Comparison of ENCODE assay signal across 10 cellular contexts in the genomic region with DNA sequence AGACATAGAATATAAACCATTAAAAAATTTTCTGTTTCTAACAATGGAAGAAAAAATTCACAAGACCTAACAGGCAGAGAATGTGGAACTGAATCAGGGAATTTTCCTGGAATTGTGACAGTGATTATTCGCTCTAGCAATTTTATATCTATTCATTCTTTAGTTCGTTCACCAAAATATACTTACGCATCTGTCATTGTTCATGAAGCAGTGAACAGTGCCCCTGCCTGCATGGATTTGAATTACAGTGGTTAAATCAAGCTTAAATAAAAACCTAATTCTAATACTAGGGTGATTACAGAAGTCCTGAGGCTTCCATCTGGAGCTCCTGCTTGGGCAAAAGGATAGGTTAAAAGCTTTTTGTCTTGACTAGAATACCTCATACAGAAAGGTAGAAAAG. TPM values are rescaled to one million over a fixed set of nuclear protein-coding genes. Genes with fewer than 3 reads are reported as not detected.
A peak's percentile ranks its signal among the peaks of the same experiment; 100 is the strongest.
DNase-seq lines count a peak whose midpoint lies in the region; ATAC-seq and TF ChIP-seq lines count a peak whose summit lies in the region.
"Had no signal": no experiment of that assay in that cellular context is flagged by ENCODE, and none has a peak within 500 bp of the region (broad histone marks: within the 10 kb centered on the region; RNA-seq: fewer than 3 reads in every experiment).

No MANE protein-coding gene starts in this region.

- no peak overlapping the region for H3K4me3 ChIP-seq in neural cell (ENCODE audit: low read length)

- H3K4me2 ChIP-seq in neural cell (ENCODE audit: low read length), result no peak overlapping the region

- no peaks in the 10 kb centered on the region for H3K36me3 ChIP-seq in neural cell (ENCODE audit: insufficient read depth, low read length)

- H3K9me3 Mint-ChIP-seq in chondrocyte (ENCODE audit: low read depth), result no peaks in the 10 kb centered on the region
- H3K9me3 Mint-ChIP-seq: naive B cell had no signal

- TF ChIP-seq EP300 in neural cell (conservative IDR thresholded peaks at IDR 0.05; ENCODE audit: poor library complexity, severe bottlenecking), result no peak

- peaks cover 3% of the 10 kb centered on the region for H3K36me3 Mint-ChIP-seq in chondrocyte (ENCODE audit: low read depth)
- H3K36me3 Mint-ChIP-seq: naive B cell had no signal

- no peak for TF ChIP-seq RAD21 in neural cell (conservative IDR thresholded peaks at IDR 0.05)

- peak; percentile 72 for TF ChIP-seq CTCF in chondrocyte (IDR thresholded peaks at IDR 0.05)
- TF ChIP-seq CTCF in neural cell (IDR thresholded peaks at IDR 0.05; ENCODE audit: poor library complexity, severe bottlenecking), result peak; percentile 47

- no peaks in the 10 kb centered on the region for H3K79me2 ChIP-seq in neural cell (replicated peaks; ENCODE audit: insufficient read depth, low read length)

- no peak overlapping the region for H3K27ac ChIP-seq in neural cell (ENCODE audit: low read length)

- H4K20me1 ChIP-seq in neural cell (ENCODE audit: insufficient read depth), result no peaks in the 10 kb centered on the region

- no peaks in the 10 kb centered on the region for H3K9me3 ChIP-seq in neural cell (ENCODE audit: low read length)

- H3K4me1 Mint-ChIP-seq in chondrocyte (ENCODE audit: low read depth), result peaks cover 29% of the 10 kb centered on the region
- H3K4me1 Mint-ChIP-seq: naive B cell had no signal

- no peak overlapping the region for H3K4me3 Mint-ChIP-seq in chondrocyte (ENCODE audit: unreplicated experiment)
- H3K4me3 Mint-ChIP-seq: naive B cell had no signal

- no peaks in the 10 kb centered on the region for H3K27me3 ChIP-seq in neural cell (ENCODE audit: insufficient read depth, low read depth, low read length)

- no peak overlapping the region for H3K9ac ChIP-seq in neural cell (ENCODE audit: low read length)

- H3F3A ChIP-seq in neural cell (ENCODE audit: insufficient read depth, low read length, poor library complexity, severe bottlenecking), result no peaks in the 10 kb centered on the region

- no peaks in the 10 kb centered on the region for H3K27me3 Mint-ChIP-seq in chondrocyte (ENCODE audit: low read depth)

- DNase-seq in DMS53 treated with DMSO at 0.1 percent for 48 hours (lab: John Stamatoyannopoulos, UW; ENCODE audit: unreplicated experiment), result peak; percentile 2
- DNase-seq in NCI-H446 treated with DMSO at 0.1 percent for 48 hours (lab: John Stamatoyannopoulos, UW), result peak; percentile 28
- DNase-seq in chondrocyte (ENCODE audit: low spot score), result no peak
- no peak for DNase-seq in cortex of kidney (lab: John Stamatoyannopoulos, UW)
- DNase-seq: naive B cell; stimulated activated naive CD4-positive, alpha-beta T cell had no signal

- ATAC-seq in HG03378 (IDR thresholded peaks at IDR 0.05; ENCODE audit: unreplicated experiment) (no peak), GM18870 (IDR thresholded peaks at IDR 0.05; ENCODE audit: unreplicated experiment) (no peak), HG03354 (IDR thresholded peaks at IDR 0.05; ENCODE audit: poor library complexity, severe bottlenecking, unreplicated experiment) (no peak)

- H3K27ac Mint-ChIP-seq in chondrocyte (ENCODE audit: unreplicated experiment), result no peak overlapping the region
- H3K27ac Mint-ChIP-seq: naive B cell had no signal

- H2AFZ ChIP-seq in neural cell (ENCODE audit: low read depth, low read length), result no peak overlapping the region

- H3K9me2 ChIP-seq in neural cell (ENCODE audit: insufficient read depth, low read length), result no peaks in the 10 kb centered on the region

TF ChIP-seq in neural cell, 6 proteins besides CTCF, POLR2A, EP300 and RAD21:
- TF ChIP-seq, protein P1, sequence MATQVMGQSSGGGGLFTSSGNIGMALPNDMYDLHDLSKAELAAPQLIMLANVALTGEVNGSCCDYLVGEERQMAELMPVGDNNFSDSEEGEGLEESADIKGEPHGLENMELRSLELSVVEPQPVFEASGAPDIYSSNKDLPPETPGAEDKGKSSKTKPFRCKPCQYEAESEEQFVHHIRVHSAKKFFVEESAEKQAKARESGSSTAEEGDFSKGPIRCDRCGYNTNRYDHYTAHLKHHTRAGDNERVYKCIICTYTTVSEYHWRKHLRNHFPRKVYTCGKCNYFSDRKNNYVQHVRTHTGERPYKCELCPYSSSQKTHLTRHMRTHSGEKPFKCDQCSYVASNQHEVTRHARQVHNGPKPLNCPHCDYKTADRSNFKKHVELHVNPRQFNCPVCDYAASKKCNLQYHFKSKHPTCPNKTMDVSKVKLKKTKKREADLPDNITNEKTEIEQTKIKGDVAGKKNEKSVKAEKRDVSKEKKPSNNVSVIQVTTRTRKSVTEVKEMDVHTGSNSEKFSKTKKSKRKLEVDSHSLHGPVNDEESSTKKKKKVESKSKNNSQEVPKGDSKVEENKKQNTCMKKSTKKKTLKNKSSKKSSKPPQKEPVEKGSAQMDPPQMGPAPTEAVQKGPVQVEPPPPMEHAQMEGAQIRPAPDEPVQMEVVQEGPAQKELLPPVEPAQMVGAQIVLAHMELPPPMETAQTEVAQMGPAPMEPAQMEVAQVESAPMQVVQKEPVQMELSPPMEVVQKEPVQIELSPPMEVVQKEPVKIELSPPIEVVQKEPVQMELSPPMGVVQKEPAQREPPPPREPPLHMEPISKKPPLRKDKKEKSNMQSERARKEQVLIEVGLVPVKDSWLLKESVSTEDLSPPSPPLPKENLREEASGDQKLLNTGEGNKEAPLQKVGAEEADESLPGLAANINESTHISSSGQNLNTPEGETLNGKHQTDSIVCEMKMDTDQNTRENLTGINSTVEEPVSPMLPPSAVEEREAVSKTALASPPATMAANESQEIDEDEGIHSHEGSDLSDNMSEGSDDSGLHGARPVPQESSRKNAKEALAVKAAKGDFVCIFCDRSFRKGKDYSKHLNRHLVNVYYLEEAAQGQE (IDR thresholded peaks at IDR 0.05; ENCODE audit: borderline replicate concordance), result no peak
- no peak for TF ChIP-seq EZH2 (IDR thresholded peaks at IDR 0.05; ENCODE audit: borderline replicate concordance, insufficient read depth, low read length, poor library complexity, severe bottlenecking)
- TF ChIP-seq POLR2AphosphoS5 (IDR thresholded peaks at IDR 0.05), result no peak
- no peak for TF ChIP-seq TAF1 (IDR thresholded peaks at IDR 0.05; ENCODE audit: low read depth)
- TF ChIP-seq SMC3 (conservative IDR thresholded peaks at IDR 0.05; ENCODE audit: poor library complexity), result no peak
- TF ChIP-seq MXI1 (conservative IDR thresholded peaks at IDR 0.05; ENCODE audit: poor library complexity, severe bottlenecking), result no peak

RNA-seq across cellular contexts. Expression of a gene that starts 48.6 kb away (rescaled TPM):
- 1.5 to 21.0 TPM (median 2.4 TPM) in 3 replicates for total RNA-seq in chondrocyte
- polyA plus RNA-seq in neural cell, result not detected in 2 replicates
- polyA minus RNA-seq in neural cell, result not detected in 2 replicates

Comparison
In these comparisons a context has a peak if more than half of its experiments do, and no peak if none do; other contexts are left out.
1. DNase-seq: peak in DMS53 treated with DMSO at 0.1 percent for 48 hours (single experiment) and NCI-H446 treated with DMSO at 0.1 percent for 48 hours (single experiment); none in chondrocyte (single experiment) and cortex of kidney (single experiment).